ENCODE assay signal across 8 cellular contexts in the genomic region with DNA sequence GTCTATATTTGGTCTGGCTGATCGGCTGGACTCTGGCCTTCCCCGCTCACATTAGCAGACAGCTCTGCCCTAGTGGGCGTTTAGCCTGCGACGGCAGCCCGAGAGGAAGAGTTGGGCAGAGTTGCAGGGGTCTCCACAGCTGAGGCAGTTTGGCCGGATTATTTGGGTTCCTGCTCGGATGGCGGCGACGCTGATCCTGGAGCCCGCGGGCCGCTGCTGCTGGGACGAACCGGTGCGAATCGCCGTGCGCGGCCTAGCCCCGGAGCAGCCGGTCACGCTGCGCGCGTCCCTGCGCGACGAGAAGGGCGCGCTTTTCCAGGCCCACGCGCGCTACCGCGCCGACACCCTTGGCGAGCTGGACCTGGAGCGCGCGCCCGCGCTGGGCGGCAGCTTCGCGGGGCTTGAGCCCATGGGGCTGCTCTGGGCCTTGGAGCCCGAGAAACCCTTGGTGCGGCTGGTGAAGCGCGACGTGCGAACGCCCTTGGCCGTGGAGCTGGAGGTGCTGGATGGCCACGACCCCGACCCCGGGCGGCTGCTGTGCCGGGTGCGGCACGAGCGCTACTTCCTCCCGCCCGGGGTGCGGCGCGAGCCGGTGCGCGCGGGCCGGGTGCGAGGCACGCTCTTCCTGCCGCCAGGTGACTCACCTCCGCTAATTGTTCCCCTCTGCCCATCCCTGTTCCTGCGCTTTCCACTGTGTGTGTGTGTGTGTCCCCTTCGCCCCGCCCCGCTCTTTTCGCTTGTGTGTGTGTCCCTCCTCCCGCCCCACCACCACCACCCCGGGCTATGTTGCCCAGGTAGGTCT. TPM values are rescaled to one million over a fixed set of nuclear protein-coding genes. Genes with fewer than 3 reads are reported as not detected.
DNase-seq lines count a peak whose midpoint lies in the region; ATAC-seq and TF ChIP-seq lines count a peak whose summit lies in the region.
"Not testable (repeated sequence)": the region's sequence is repeated elsewhere in the genome, so short reads cannot be mapped to it uniquely, and the experiment has no call there.

No MANE protein-coding gene starts in this region.

- not testable (repeated sequence) for H3K27me3 Mint-ChIP-seq in progenitor cell of endocrine pancreas

- peak overlapping the region; percentile 46 for H3K9ac ChIP-seq in fibroblast of lung (ENCODE audit: insufficient read depth, low read length)

- not testable (repeated sequence) for H3K27me3 ChIP-seq in adrenal gland; fibroblast of lung (ENCODE audit: control insufficient read depth, insufficient read depth, low read length); left lung; thyroid gland

- H3K4me3 Mint-ChIP-seq in progenitor cell of endocrine pancreas (ENCODE audit: low read depth): peak overlapping the region; percentile 71

- not testable (repeated sequence) for TF ChIP-seq POLR2A in adrenal gland (IDR thresholded peaks at IDR 0.05); thyroid gland (IDR thresholded peaks at IDR 0.05)

- peak overlapping the region; percentile 64 for H3K4me2 ChIP-seq in fibroblast of lung (ENCODE audit: extremely low read depth, insufficient read depth, low read length)

- peak overlapping the region in 1 of 4 donors; percentile 53 for H3K4me3 ChIP-seq in adrenal gland
- peak overlapping the region in 3 of 4 experiments; percentile 26 to 58 (median 47) for H3K4me3 ChIP-seq in fibroblast of lung (replicated peaks in 1 of 4; ENCODE audit: control extremely low read depth in 1 of 4, insufficient read depth in 1 of 4, low read depth in 3 of 4, low read length in 4 of 4)
- peak overlapping the region; percentile 42 to 47 for H3K4me3 ChIP-seq in left lung
- H3K4me3 ChIP-seq in thyroid gland (replicated peaks in 1 of 3): peak overlapping the region in 2 of 3 donors; percentile 24 to 25

- not testable (repeated sequence) for H3K36me3 ChIP-seq in adrenal gland (replicated peaks in 1 of 2); fibroblast of lung (ENCODE audit: control insufficient read depth, insufficient read depth, low read length); left lung; thyroid gland

- not testable (repeated sequence) for H3K4me1 ChIP-seq in adrenal gland (replicated peaks in 1 of 2); fibroblast of lung (ENCODE audit: control insufficient read depth, extremely low read depth, insufficient read depth, low read length); thyroid gland
- H3K4me1 ChIP-seq in left lung: peaks cover 0 to 21% of the 10 kb centered on the region in 2 donors

- not testable (repeated sequence) for TF ChIP-seq CTCF in VCaP (conservative IDR thresholded peaks at IDR 0.05); adrenal gland (IDR thresholded peaks at IDR 0.05); fibroblast of lung (conservative IDR thresholded peaks at IDR 0.05 in 1 of 2, IDR thresholded peaks at IDR 0.05 in 1 of 2; ENCODE audit: low read depth in 1 of 2, low read length in 2 of 2); left lung (IDR thresholded peaks at IDR 0.05); progenitor cell of endocrine pancreas (IDR thresholded peaks at IDR 0.05; ENCODE audit: unreplicated experiment); thyroid gland (IDR thresholded peaks at IDR 0.05)

- not testable (repeated sequence) for H3K36me3 Mint-ChIP-seq in progenitor cell of endocrine pancreas (ENCODE audit: insufficient read depth)

- H3K9me3 ChIP-seq in adrenal gland (replicated peaks in 1 of 3); fibroblast of lung (ENCODE audit: control insufficient read depth, insufficient read depth, low read depth, low read length); left lung; thyroid gland: not testable (repeated sequence)

- H3K4me1 Mint-ChIP-seq in progenitor cell of endocrine pancreas (ENCODE audit: low read depth): not testable (repeated sequence)

- DNase-seq in DMS79 treated with DMSO at 0.1 percent for 48 hours (lab: John Stamatoyannopoulos, UW) (peak; percentile 37), NCI-H1436 (lab: John Stamatoyannopoulos, UW) (peak; percentile 14), adrenal gland (peak in 4 of 7 donors; percentile 23 to 58 (median 44)), fibroblast of lung (ENCODE audit: low read depth in 2 of 2) (peak; percentile 17 to 36), left lung (peak; percentile 77 to 87), thyroid gland (peak; percentile 40 to 51)
- DNase-seq in progenitor cell of endocrine pancreas (ENCODE audit: low spot score, unreplicated experiment): not testable (repeated sequence)

- H4K20me1 ChIP-seq in fibroblast of lung (ENCODE audit: control insufficient read depth, extremely low read depth, insufficient read depth, low read length): not testable (repeated sequence)

- H2AFZ ChIP-seq in fibroblast of lung (ENCODE audit: low read length): peak overlapping the region; percentile 68

- not testable (repeated sequence) for H3K79me2 ChIP-seq in fibroblast of lung (ENCODE audit: control insufficient read depth, insufficient read depth, low read length)

- peak; percentile 80 for ATAC-seq in left lung

- WGBS in adrenal gland, 4 donors: 1 to 10% (median 2%) methylated on average over 2 to 81 of the region's 84 CpGs; no CpG with 5 or more reads in 1 of the 4 donors
- 0 to 17% methylated on average over 2 to 3 of the region's 84 CpGs for WGBS in thyroid gland, 2 donors

- H3K9me3 Mint-ChIP-seq in progenitor cell of endocrine pancreas (ENCODE audit: low read depth): not testable (repeated sequence)

- H3K27ac Mint-ChIP-seq in progenitor cell of endocrine pancreas: peak overlapping the region; percentile 77

- H3K27ac ChIP-seq in VCaP: peak overlapping the region; percentile 75
- peak overlapping the region in 3 of 5 donors; percentile 51 to 91 (median 76) for H3K27ac ChIP-seq in adrenal gland
- peak overlapping the region; percentile 51 for H3K27ac ChIP-seq in fibroblast of lung (ENCODE audit: insufficient read depth, low read length)
- peak overlapping the region; percentile 89 to 94 for H3K27ac ChIP-seq in left lung
- peak overlapping the region in 2 of 3 donors; percentile 73 to 74 for H3K27ac ChIP-seq in thyroid gland

- intact Hi-C loops in adrenal gland (cut with DNase I); left lung (cut with DNase I); thyroid gland (cut with DNase I): not testable (repeated sequence)

RNA-seq across cellular contexts. Expression of a gene that starts 0.5 kb away (rescaled TPM):
- total RNA-seq in adrenal gland (10 to 100 TPM in 7 of 8 donors, 1 to 10 TPM in 1; 8.7 to 31.4 (median 17.4) TPM), fibroblast of lung (2.3 and 5.4 TPM in 2 replicates), left lung (10 to 100 TPM; 11.5 to 13.6 TPM), progenitor cell of endocrine pancreas (4.0 and 5.2 TPM in 2 replicates), thyroid gland (1 to 10 TPM; 3.8 to 9.1 (median 4.9) TPM)
- polyA plus RNA-seq in adrenal gland (10 to 100 TPM in 2 of 3 donors, 1 to 10 TPM in 1; 3.5 to 11.1 (median 10.4) TPM), fibroblast of lung (7.6 and 16.6 TPM in 2 replicates)
- 6.1 and 14.0 TPM in 2 replicates for polyA plus RNA-seq in fibroblast of lung (2012)
- polyA minus RNA-seq in fibroblast of lung (ENCODE audit: low replicate concordance): 1.7 and 21.8 TPM in 2 replicates

RNA-seq across cellular contexts. Expression of a gene that starts 21.3 kb away (rescaled TPM):
- under 1 TPM in 6 of 8 donors, not detected in 2; under 0.01 to 0.80 (median 0.33) TPM for total RNA-seq in adrenal gland
- polyA plus RNA-seq in adrenal gland: 1 to 10 TPM in 1 of 3 donors, under 1 TPM in 2; 0.09 to 3.3 (median 0.81) TPM
- total RNA-seq in fibroblast of lung: under 0.01 and 0.17 TPM in 2 replicates
- polyA plus RNA-seq in fibroblast of lung: 0.01 and 0.02 TPM in 2 replicates
- polyA plus RNA-seq in fibroblast of lung (2012): not detected in 2 replicates
- polyA minus RNA-seq in fibroblast of lung (ENCODE audit: low replicate concordance): not detected in 2 replicates
- under 1 TPM; 0.41 to 0.63 TPM for total RNA-seq in left lung
- total RNA-seq in progenitor cell of endocrine pancreas: 0.50 and 0.51 TPM in 2 replicates
- total RNA-seq in thyroid gland: 1 to 10 TPM in 1 of 4 donors, under 1 TPM in 3; 0.27 to 1.5 (median 0.60) TPM

RNA-seq across cellular contexts. Expression of a gene that starts 31.6 kb away (rescaled TPM):
- 100 to 1,000 TPM in 2 of 8 donors, 10 to 100 TPM in 6; 48.5 to 310 (median 86.4) TPM for total RNA-seq in adrenal gland
- polyA plus RNA-seq in adrenal gland: 10 to 100 TPM; 26.0 to 64.5 (median 45.5) TPM
- 21.3 and 27.1 TPM in 2 replicates for total RNA-seq in fibroblast of lung
- 23.2 and 39.1 TPM in 2 replicates for polyA plus RNA-seq in fibroblast of lung
- 25.3 and 37.2 TPM in 2 replicates for polyA plus RNA-seq in fibroblast of lung (2012)
- polyA minus RNA-seq in fibroblast of lung (ENCODE audit: low replicate concordance): 7.0 and 7.6 TPM in 2 replicates
- 10 to 100 TPM; 32.5 to 44.5 TPM for total RNA-seq in left lung
- total RNA-seq in progenitor cell of endocrine pancreas: 13.5 and 14.5 TPM in 2 replicates
- total RNA-seq in thyroid gland: 10 to 100 TPM in 3 of 4 donors, 1 to 10 TPM in 1; 8.0 to 69.3 (median 47.4) TPM

RNA-seq across cellular contexts. Expression of a gene that starts 46.7 kb away (rescaled TPM):
- total RNA-seq in adrenal gland (10 to 100 TPM in 6 of 8 donors, 1 to 10 TPM in 2; 9.0 to 21.2 (median 11.8) TPM), fibroblast of lung (12.4 and 15.2 TPM in 2 replicates), left lung (10 to 100 TPM; 11.9 to 14.7 TPM), progenitor cell of endocrine pancreas (15.3 and 16.5 TPM in 2 replicates), thyroid gland (10 to 100 TPM; 17.9 to 22.0 (median 20.9) TPM)
- polyA plus RNA-seq in adrenal gland (1 to 10 TPM; 5.2 to 6.0 (median 5.9) TPM), fibroblast of lung (5.6 and 8.2 TPM in 2 replicates)
- polyA plus RNA-seq in fibroblast of lung (2012): 6.9 and 11.1 TPM in 2 replicates
- 6.6 and 9.4 TPM in 2 replicates for polyA minus RNA-seq in fibroblast of lung (ENCODE audit: low replicate concordance)

RNA-seq across cellular contexts. Expression of a gene that starts 54.2 kb away (rescaled TPM):
- 1 to 10 TPM; 1.8 to 6.7 (median 2.6) TPM for total RNA-seq in adrenal gland
- polyA plus RNA-seq in adrenal gland: 1 to 10 TPM in 2 of 3 donors, under 1 TPM in 1; 0.74 to 1.8 (median 1.3) TPM
- total RNA-seq in fibroblast of lung: 0.51 and 1.7 TPM in 2 replicates
- 0.14 and 0.17 TPM in 2 replicates for polyA plus RNA-seq in fibroblast of lung
- polyA plus RNA-seq in fibroblast of lung (2012): 0.26 and 0.28 TPM in 2 replicates
- polyA minus RNA-seq in fibroblast of lung (ENCODE audit: low replicate concordance): not detected in 2 replicates
- 1 to 10 TPM; 2.7 to 4.8 TPM for total RNA-seq in left lung
- total RNA-seq in progenitor cell of endocrine pancreas: 1.3 and 1.5 TPM in 2 replicates
- total RNA-seq in thyroid gland: 1 to 10 TPM; 1.1 to 2.9 (median 1.4) TPM
